In the genomic region with DNA sequence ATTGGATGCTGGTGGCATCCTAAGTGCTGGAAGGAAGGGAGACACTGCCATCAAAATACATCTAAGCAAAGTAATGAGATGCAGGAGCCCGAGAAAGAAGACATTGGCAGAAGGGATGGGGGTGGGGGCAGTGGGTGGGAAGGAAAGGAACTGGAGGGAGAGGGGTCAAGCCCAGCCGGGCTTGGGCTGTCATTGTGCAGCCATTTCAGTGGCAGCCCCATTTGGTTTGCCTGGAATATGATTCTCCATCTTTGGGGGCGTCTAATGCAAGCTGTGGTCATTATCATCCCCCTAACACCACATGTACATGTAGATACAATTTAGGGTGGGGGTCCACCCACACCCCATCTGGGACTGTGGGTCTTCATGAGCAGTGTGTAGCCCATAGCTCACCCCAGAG, we compare ENCODE assay signal across 21 cellular contexts. TPM values are rescaled to one million over a fixed set of nuclear protein-coding genes. Genes with fewer than 3 reads are reported as not detected.
DNase-seq lines count a peak whose midpoint lies in the region; ATAC-seq and TF ChIP-seq lines count a peak whose summit lies in the region.
"Had no signal": no experiment of that assay in that cellular context is flagged by ENCODE, and none has a peak within 500 bp of the region (broad histone marks: within the 10 kb centered on the region; RNA-seq: fewer than 3 reads in every experiment).

No MANE protein-coding gene starts in this region.

- intact Hi-C loops in gastrocnemius medialis (cut with DNase I; ENCODE audit: low total_unique reads): loop anchor here (5.0 kb wide), 1 partner anchor 87 kb away; no protein-coding TSS in a partner anchor

- H3K27me3 ChIP-seq in gastrocnemius medialis: peaks cover 0 to 6% (median 5%) of the 10 kb centered on the region in 3 donors
- H3K27me3 ChIP-seq: BLaER1, MG63 had no signal

- no peak for TF ChIP-seq CTCF in coronary artery (IDR thresholded peaks at IDR 0.05)
- TF ChIP-seq CTCF in gastrocnemius medialis (IDR thresholded peaks at IDR 0.05 in 4 of 5, conservative IDR thresholded peaks at IDR 0.05 in 1 of 5): no peak

- TF ChIP-seq POLR2A in gastrocnemius medialis (IDR thresholded peaks at IDR 0.05): no peak

- H3K4me3 ChIP-seq in coronary artery (no peak overlapping the region), gastrocnemius medialis (no peak overlapping the region)
- H3K4me3 ChIP-seq: A549, BLaER1, MG63, PC-9 had no signal

- H3K4me1 ChIP-seq in gastrocnemius medialis: peaks cover 5 to 14% of the 10 kb centered on the region in 2 donors
- H3K4me1 ChIP-seq: A549, BLaER1 had no signal

- in situ Hi-C loops in gastrocnemius medialis (cut with MboI; ENCODE audit: low sequenced_read_pairs in 4 of 4): loop anchor here in 3 of 4 donors (10.0 kb wide), 2 partner anchors 89 to 139 kb away; partner anchors contain the start of gene C11orf96 (in 1 of the 3)

- H3K36me3 ChIP-seq in gastrocnemius medialis: no peaks in the 10 kb centered on the region
- H3K36me3 ChIP-seq: BLaER1, MG63 had no signal

- no peak for ATAC-seq in gastrocnemius medialis
- ATAC-seq in GM19035 (IDR thresholded peaks at IDR 0.05; ENCODE audit: unreplicated experiment): no peak
- ATAC-seq: A549, HCT116 had no signal

- H3K27ac ChIP-seq in angular gyrus (ENCODE audit: low read depth, low read length): peak overlapping the region; percentile 54
- peak overlapping the region; percentile 88 to 91 for H3K27ac ChIP-seq in coronary artery
- H3K27ac ChIP-seq in gastrocnemius medialis: peak overlapping the region; percentile 43 to 75 (median 66)
- H3K27ac ChIP-seq: A549, BLaER1, PC-9, RWPE1 had no signal

- DNase-seq in coronary artery (ENCODE audit: low spot score) (no peak), gastrocnemius medialis (no peak), ureter (ENCODE audit: low spot score) (peak; percentile 2)
- no peak for DNase-seq in stimulated activated CD4-positive, alpha-beta T cell treated with anti-CD3 and anti-CD28 coated beads, Interleukin-4, amount 100 ng/mL, for 4 hours
- no peak for DNase-seq in activated T-cell treated with anti-CD3 and anti-CD28 coated beads, Interleukin-2, amount 50 U/mL, for 48 hours
- DNase-seq: CD4-positive, alpha-beta memory T cell; GOT3; Kasumi-1; MG63; NCI-H1048; NCI-H1436; NCI-H1930; NCI-H345; NCI-H524 treated with DMSO at 0.1 percent for 48 hours; PC-9 had no signal

- no peaks in the 10 kb centered on the region for H3K9me3 ChIP-seq in gastrocnemius medialis
- H3K9me3 ChIP-seq: A549, BLaER1, MG63 had no signal

RNA-seq across cellular contexts. Expression of gene ACCSL, which starts 13.9 kb away (rescaled TPM):
- not detected for total RNA-seq in gastrocnemius medialis
- total RNA-seq in ureter: not detected
- total RNA-seq: CD4-positive, alpha-beta memory T cell; PC-9 had no signal

RNA-seq across cellular contexts. Expression of gene ACCS, which starts 32.2 kb away (rescaled TPM):
- 1 to 10 TPM in 2 of 4 donors, under 1 TPM in 2; 0.58 to 4.0 (median 1.8) TPM for total RNA-seq in gastrocnemius medialis
- total RNA-seq in ureter: 44.0 TPM
